ENCODE assay signal across 1 cellular context in genomic region chr17:70338946-70339354, GRCh38.
TF ChIP-seq lines count a peak whose summit lies in the region.

No MANE protein-coding gene starts in this region.

TF ChIP-seq in GM12878, 131 proteins besides CTCF, POLR2A, EP300 and RAD21 (continued from another document):
- TF ChIP-seq PKNOX1 (IDR thresholded peaks at IDR 0.05) (no peak), RAD51 (IDR thresholded peaks at IDR 0.05) (0 out of 2 replicates have a peak, but pooled peaks have one; percentile 31), IKZF2 (IDR thresholded peaks at IDR 0.05) (peak in 1 of 2 experiments; percentile 43; a peak in 2 of 4 replicates), SIN3A (IDR thresholded peaks at IDR 0.05; ENCODE audit: low read depth, low read length) (no peak), TAF1 (IDR thresholded peaks at IDR 0.05; ENCODE audit: borderline replicate concordance, low read depth, low read length) (no peak), YBX1 (IDR thresholded peaks at IDR 0.05) (no peak), MTA2 (IDR thresholded peaks at IDR 0.05; ENCODE audit: low read depth) (peak; percentile 91), WRNIP1 (IDR thresholded peaks at IDR 0.05; ENCODE audit: borderline replicate concordance, low read depth, low read length) (no peak), TARDBP (IDR thresholded peaks at IDR 0.05; ENCODE audit: borderline replicate concordance) (no peak), USF2 (IDR thresholded peaks at IDR 0.05; ENCODE audit: borderline replicate concordance, low read depth, low read length) (no peak), EZH2 (IDR thresholded peaks at IDR 0.05; ENCODE audit: borderline replicate concordance, control insufficient read depth, low read depth, low read length) (no peak), HDAC6 (IDR thresholded peaks at IDR 0.05; ENCODE audit: unreplicated experiment) (no peak), RELB (IDR thresholded peaks at IDR 0.05; ENCODE audit: low read depth) (peak; percentile 39; the same call in 1 of the 2 replicates), ZNF384 (IDR thresholded peaks at IDR 0.05; ENCODE audit: borderline replicate concordance, low read depth, low read length) (no peak), STAT3 (IDR thresholded peaks at IDR 0.05; ENCODE audit: low read depth, low read length) (no peak), USF1 (IDR thresholded peaks at IDR 0.05; ENCODE audit: borderline replicate concordance, extremely low read length, insufficient read depth, low read depth, low read length) (no peak), SUPT20H (IDR thresholded peaks at IDR 0.05; ENCODE audit: borderline replicate concordance, control insufficient read depth, low read depth, low read length) (no peak), ATF2 (IDR thresholded peaks at IDR 0.05; ENCODE audit: low read length) (no peak), JUNB (IDR thresholded peaks at IDR 0.05) (peak; percentile 48; the same call in 1 of the 2 replicates), CHD4 (IDR thresholded peaks at IDR 0.05) (no peak), GATAD2B (conservative IDR thresholded peaks at IDR 0.05; ENCODE audit: low read depth) (0 out of 2 replicates have a peak, but pooled peaks have one; percentile 25), IKZF1 (conservative IDR thresholded peaks at IDR 0.05) (peak; percentile 51; the same call in 1 of the 2 replicates), HDAC2 (IDR thresholded peaks at IDR 0.05) (no peak), IRF5 (IDR thresholded peaks at IDR 0.05; ENCODE audit: borderline replicate concordance) (no peak), ZNF687 (IDR thresholded peaks at IDR 0.05) (no peak), ZNF274 (IDR thresholded peaks at IDR 0.05; ENCODE audit: insufficient read depth, insufficient read length) (no peak), KAT2A (conservative IDR thresholded peaks at IDR 0.05; ENCODE audit: control insufficient read depth, low read depth, low read length) (no peak), PAX8 (IDR thresholded peaks at IDR 0.05) (no peak), BCL11A (IDR thresholded peaks at IDR 0.05; ENCODE audit: low read depth, low read length) (0 out of 2 replicates have a peak, but pooled peaks have one; percentile 27), STAT1 (conservative IDR thresholded peaks at IDR 0.05) (no peak), SMAD1 (IDR thresholded peaks at IDR 0.05; ENCODE audit: low read depth, partially characterized antibody) (no peak), FOS (IDR thresholded peaks at IDR 0.05; ENCODE audit: borderline replicate concordance, extremely low read depth, insufficient read length) (no peak), SPI1 (IDR thresholded peaks at IDR 0.05; ENCODE audit: borderline replicate concordance, insufficient read depth, low read depth, low read length) (peak; percentile 83), EED (IDR thresholded peaks at IDR 0.05; ENCODE audit: low read depth) (no peak), PAX5 (IDR thresholded peaks at IDR 0.05; ENCODE audit: borderline replicate concordance, low read depth, low read length) (no peak), ZNF217 (IDR thresholded peaks at IDR 0.05) (peak; percentile 55; the same call in 1 of the 2 replicates), TCF12 (IDR thresholded peaks at IDR 0.05; ENCODE audit: low read depth, low read length) (no peak), NBN (IDR thresholded peaks at IDR 0.05) (0 out of 2 replicates have a peak, but pooled peaks have one; percentile 22), POU2F2 (IDR thresholded peaks at IDR 0.05; ENCODE audit: borderline replicate concordance, low read depth, low read length) (no peak), NKRF (conservative IDR thresholded peaks at IDR 0.05) (no peak), E4F1 (IDR thresholded peaks at IDR 0.05; ENCODE audit: borderline replicate concordance, partially characterized antibody) (no peak), BHLHE40 (IDR thresholded peaks at IDR 0.05; ENCODE audit: borderline replicate concordance in 1 of 2, low read depth in 2 of 2, low read length in 1 of 2) (peak in 1 of 2 experiments; percentile 54; a peak in 1 of 4 replicates), DPF2 (IDR thresholded peaks at IDR 0.05) (peak; percentile 91), ASH2L (IDR thresholded peaks at IDR 0.05; ENCODE audit: borderline replicate concordance, low read depth) (no peak)
TF ChIP-seq in GM12878: peak in this region for 16.
